In genomic region chr3:194134757-194135515, GRCh38 we compare ENCODE assay signal across 8 cellular contexts. TPM values are rescaled to one million over a fixed set of nuclear protein-coding genes. Genes with fewer than 3 reads are reported as not detected.
DNase-seq lines count a peak whose midpoint lies in the region; ATAC-seq and TF ChIP-seq lines count a peak whose summit lies in the region.

No MANE protein-coding gene starts in this region.

- TF ChIP-seq RAD21 in neural cell (conservative IDR thresholded peaks at IDR 0.05), result peak; percentile 42

- H4K20me1 ChIP-seq in neural cell (ENCODE audit: insufficient read depth), result no peaks in the 10 kb centered on the region

- H3K4me3 ChIP-seq in fibroblast of the aortic adventitia (ENCODE audit: low read depth, low read length) (peak overlapping the region; percentile 61), neural cell (ENCODE audit: low read length) (peak overlapping the region; percentile 78), stomach smooth muscle (ENCODE audit: low read length in 2 of 2) (peak overlapping the region; percentile 83 to 89)

- H3K27ac ChIP-seq in neural cell (ENCODE audit: low read length) (no peak overlapping the region), stomach smooth muscle (ENCODE audit: low read length) (peak overlapping the region; percentile 86)

- H3K27me3 ChIP-seq in neural cell (ENCODE audit: insufficient read depth, low read depth, low read length), result peaks cover 68% of the 10 kb centered on the region
- H3K27me3 ChIP-seq in stomach smooth muscle (ENCODE audit: control insufficient read depth in 1 of 2, insufficient read depth in 2 of 2, low read length in 2 of 2), result no peaks in the 10 kb centered on the region

- TF ChIP-seq CTCF in fibroblast of the aortic adventitia (IDR thresholded peaks at IDR 0.05; ENCODE audit: insufficient read depth, low read length), result no peak
- TF ChIP-seq CTCF in neural cell (IDR thresholded peaks at IDR 0.05; ENCODE audit: poor library complexity, severe bottlenecking), result no peak

- H3K4me2 ChIP-seq in neural cell (ENCODE audit: low read length), result peak overlapping the region; percentile 75

- peak overlapping the region; percentile 26 for H3K9ac ChIP-seq in neural cell (ENCODE audit: low read length)
- H3K9ac ChIP-seq in stomach smooth muscle (ENCODE audit: low read length in 2 of 2), result peak overlapping the region; percentile 80 to 82

- peaks cover 4% of the 10 kb centered on the region for H3F3A ChIP-seq in neural cell (ENCODE audit: insufficient read depth, low read length, poor library complexity, severe bottlenecking)

- peak; percentile 26 for ATAC-seq in GM21737 (IDR thresholded peaks at IDR 0.05; ENCODE audit: unreplicated experiment)

- H3K79me2 ChIP-seq in neural cell (replicated peaks; ENCODE audit: insufficient read depth, low read length), result peaks cover 13% of the 10 kb centered on the region

- peaks cover 64% of the 10 kb centered on the region for H3K4me1 ChIP-seq in stomach smooth muscle (ENCODE audit: control insufficient read depth, insufficient read depth, low read length)

- H3K9me2 ChIP-seq in neural cell (ENCODE audit: insufficient read depth, low read length), result no peaks in the 10 kb centered on the region

- DNase-seq in DMS153 treated with DMSO at 0.1 percent for 48 hours (lab: John Stamatoyannopoulos, UW; ENCODE audit: unreplicated experiment) (peak; percentile 92), Kasumi-1 (lab: John Stamatoyannopoulos, UW) (peak; percentile 82 to 83), RPMI7951 (ENCODE audit: low read depth) (peak; percentile 99), fibroblast of the aortic adventitia (ENCODE audit: low read depth) (peak; percentile 88)
- peak; percentile 92 for DNase-seq in activated effector memory CD4-positive, alpha-beta T cell treated with anti-CD3 and anti-CD28 coated beads, Interleukin-2, amount 50 U/mL, for 16 hours

- H3K9me3 ChIP-seq in neural cell (ENCODE audit: low read length), result no peaks in the 10 kb centered on the region
- H3K9me3 ChIP-seq in stomach smooth muscle (ENCODE audit: control insufficient read depth in 2 of 2, low read length in 2 of 2), result no peaks in the 10 kb centered on the region

- peak overlapping the region; percentile 24 for H2AFZ ChIP-seq in neural cell (ENCODE audit: low read depth, low read length)

- peak; percentile 34 for TF ChIP-seq EP300 in neural cell (conservative IDR thresholded peaks at IDR 0.05; ENCODE audit: poor library complexity, severe bottlenecking)

- no peaks in the 10 kb centered on the region for H3K36me3 ChIP-seq in neural cell (ENCODE audit: insufficient read depth, low read length)
- no peaks in the 10 kb centered on the region for H3K36me3 ChIP-seq in stomach smooth muscle (ENCODE audit: control insufficient read depth in 2 of 2, insufficient read depth in 2 of 2, low read length in 2 of 2)

TF ChIP-seq in neural cell, 6 proteins besides CTCF, POLR2A, EP300 and RAD21:
- TF ChIP-seq SMC3 (conservative IDR thresholded peaks at IDR 0.05; ENCODE audit: poor library complexity) (peak; percentile 46), POLR2AphosphoS5 (IDR thresholded peaks at IDR 0.05) (no peak), TAF1 (IDR thresholded peaks at IDR 0.05; ENCODE audit: low read depth) (no peak), MXI1 (conservative IDR thresholded peaks at IDR 0.05; ENCODE audit: poor library complexity, severe bottlenecking) (peak; percentile 97), EZH2 (IDR thresholded peaks at IDR 0.05; ENCODE audit: borderline replicate concordance, insufficient read depth, low read length, poor library complexity, severe bottlenecking) (no peak)
- TF ChIP-seq, protein P1, sequence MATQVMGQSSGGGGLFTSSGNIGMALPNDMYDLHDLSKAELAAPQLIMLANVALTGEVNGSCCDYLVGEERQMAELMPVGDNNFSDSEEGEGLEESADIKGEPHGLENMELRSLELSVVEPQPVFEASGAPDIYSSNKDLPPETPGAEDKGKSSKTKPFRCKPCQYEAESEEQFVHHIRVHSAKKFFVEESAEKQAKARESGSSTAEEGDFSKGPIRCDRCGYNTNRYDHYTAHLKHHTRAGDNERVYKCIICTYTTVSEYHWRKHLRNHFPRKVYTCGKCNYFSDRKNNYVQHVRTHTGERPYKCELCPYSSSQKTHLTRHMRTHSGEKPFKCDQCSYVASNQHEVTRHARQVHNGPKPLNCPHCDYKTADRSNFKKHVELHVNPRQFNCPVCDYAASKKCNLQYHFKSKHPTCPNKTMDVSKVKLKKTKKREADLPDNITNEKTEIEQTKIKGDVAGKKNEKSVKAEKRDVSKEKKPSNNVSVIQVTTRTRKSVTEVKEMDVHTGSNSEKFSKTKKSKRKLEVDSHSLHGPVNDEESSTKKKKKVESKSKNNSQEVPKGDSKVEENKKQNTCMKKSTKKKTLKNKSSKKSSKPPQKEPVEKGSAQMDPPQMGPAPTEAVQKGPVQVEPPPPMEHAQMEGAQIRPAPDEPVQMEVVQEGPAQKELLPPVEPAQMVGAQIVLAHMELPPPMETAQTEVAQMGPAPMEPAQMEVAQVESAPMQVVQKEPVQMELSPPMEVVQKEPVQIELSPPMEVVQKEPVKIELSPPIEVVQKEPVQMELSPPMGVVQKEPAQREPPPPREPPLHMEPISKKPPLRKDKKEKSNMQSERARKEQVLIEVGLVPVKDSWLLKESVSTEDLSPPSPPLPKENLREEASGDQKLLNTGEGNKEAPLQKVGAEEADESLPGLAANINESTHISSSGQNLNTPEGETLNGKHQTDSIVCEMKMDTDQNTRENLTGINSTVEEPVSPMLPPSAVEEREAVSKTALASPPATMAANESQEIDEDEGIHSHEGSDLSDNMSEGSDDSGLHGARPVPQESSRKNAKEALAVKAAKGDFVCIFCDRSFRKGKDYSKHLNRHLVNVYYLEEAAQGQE (IDR thresholded peaks at IDR 0.05; ENCODE audit: borderline replicate concordance), result peak; percentile 26

RNA-seq across cellular contexts. Expression of gene HES1, which starts 1.0 kb away (rescaled TPM):
- total RNA-seq in RPMI7951 (2014; rRNA removed; shearing (Covaris generic)), result 38.2 and 52.5 TPM in 2 replicates
- total RNA-seq in fibroblast of the aortic adventitia (ENCODE audit: low replicate concordance), result 0.81 and 3.4 TPM in 2 replicates
- polyA plus RNA-seq in neural cell, result 0.25 TPM in 1 of 2 replicates, not detected in the other
- polyA minus RNA-seq in neural cell, result 0.93 TPM in 1 of 2 replicates, not detected in the other
